In the genomic region with DNA sequence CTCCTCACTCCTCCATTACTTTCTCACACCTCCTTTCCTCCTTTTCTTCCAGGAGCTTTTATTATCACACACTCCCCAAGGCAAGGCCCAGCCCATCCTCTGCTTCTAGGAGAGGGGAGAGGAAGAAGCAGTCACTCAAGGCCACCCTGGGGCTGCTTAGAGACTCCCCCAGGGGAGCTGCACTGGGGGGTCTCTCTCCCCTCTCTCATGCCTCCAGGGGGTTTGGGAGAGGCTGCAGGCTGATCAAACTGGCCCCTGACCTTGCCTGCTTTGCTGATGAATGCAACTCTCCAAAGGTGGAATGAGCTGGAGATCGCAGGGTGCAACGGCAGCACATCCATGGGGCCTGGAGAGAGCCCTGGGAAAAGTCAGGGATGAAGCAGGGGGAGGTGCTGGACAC, we compare ENCODE assay signal across 29 cellular contexts.
"Had no signal": no experiment of that assay in that cellular context is flagged by ENCODE, and none has a peak within 500 bp of the region (broad histone marks: within the 10 kb centered on the region; RNA-seq: fewer than 3 reads in every experiment).

No MANE protein-coding gene starts in this region.

- H3K4me3 ChIP-seq: adrenal gland, ascending aorta, body of pancreas, breast epithelium, cardiac muscle cell had no signal

- H3K9me3 ChIP-seq: adrenal gland, ascending aorta, body of pancreas, breast epithelium had no signal

- H3K4me1 ChIP-seq: adrenal gland, ascending aorta, body of pancreas, breast epithelium had no signal

- H3K27me3 ChIP-seq: adrenal gland, ascending aorta, body of pancreas, brain microvascular endothelial cell had no signal

- H3K27ac ChIP-seq: adrenal gland, ascending aorta, body of pancreas, brain microvascular endothelial cell, breast epithelium, cardiac muscle cell had no signal

- DNase-seq: activated effector memory CD4-positive, alpha-beta T cell treated with anti-CD3 and anti-CD28 coated beads, Interleukin-2, amount 50 U/mL, for 16 hours; activated effector memory CD4-positive, alpha-beta T cell treated with Interleukin-2 at 50 U/mL for 16 hours; activated gamma-delta T cell; activated gamma-delta T cell treated with Interleukin-2 at 50 U/mL for 16 hours; activated naive CD4-positive, alpha-beta T cell; activated naive CD4-positive, alpha-beta T cell treated with anti-CD3 and anti-CD28 coated beads for 36 hours; activated naive CD4-positive, alpha-beta T cell treated with anti-CD3 and anti-CD28 coated beads, Interleukin-2, amount 10 ng/mL, durations not matched to agents 7 days and 5 days; activated naive CD4-positive, alpha-beta T cell treated with anti-CD3 and anti-CD28 coated beads, Interleukin-2, amount 50 U/mL, for 16 hours; activated naive CD4-positive, alpha-beta T cell treated with Interleukin-2 at 50 U/mL for 16 hours; activated naive CD8-positive, alpha-beta T cell treated with anti-CD3 and anti-CD28 coated beads for 36 hours; activated naive CD8-positive, alpha-beta T cell treated with anti-CD3 and anti-CD28 coated beads, Interleukin-2, amount 10 ng/mL, durations not matched to agents 7 days and 5 days; activated naive CD8-positive, alpha-beta T cell treated with anti-CD3 and anti-CD28 coated beads, Interleukin-2, amount 50 U/mL, for 24 hours; activated T-cell treated with anti-CD3 and anti-CD28 coated beads, Interleukin-2, amount 50 U/mL, for 24 hours; activated T-cell treated with anti-CD3 and anti-CD28 coated beads, Interleukin-2, amount 50 U/mL, for 4 hours; activated T-cell treated with anti-CD3 and anti-CD28 coated beads, Interleukin-2, amount 50 U/mL, for 48 hours; activated T-cell treated with anti-CD3 and anti-CD28 coated beads, Interleukin-2, amount 50 U/mL, for 72 hours; adrenal gland; amniotic stem cell; amygdala; anterior cingulate cortex; aorta; body of pancreas; brain microvascular endothelial cell; caudate nucleus; central memory CD4-positive, alpha-beta T cell; cerebellar nuclear complex had no signal

- H3K36me3 ChIP-seq: adrenal gland, ascending aorta, brain microvascular endothelial cell, breast epithelium, cardiac muscle cell had no signal
